Comparison of ENCODE assay signal across 9 cellular contexts in genomic region chr14:22588419-22589095, GRCh38. TPM values are rescaled to one million over a fixed set of nuclear protein-coding genes. Genes with fewer than 3 reads are reported as not detected.
A peak's percentile ranks its signal among the peaks of the same experiment; 100 is the strongest.
DNase-seq lines count a peak whose midpoint lies in the region; ATAC-seq and TF ChIP-seq lines count a peak whose summit lies in the region.
"Had no signal": no experiment of that assay in that cellular context is flagged by ENCODE, and none has a peak within 500 bp of the region (broad histone marks: within the 10 kb centered on the region; RNA-seq: fewer than 3 reads in every experiment).

No MANE protein-coding gene starts in this region.

- POLR2A ChIA-PET in PC-9 (lab: Charles Lee; ENCODE audit: unreplicated experiment): interaction anchor here (0.5 to 2.1 kb wide), 7 partner anchors 10 to 312 kb away, joined by 3 to 13 read pairs (median 5); partner anchors contain the start of gene ABHD4

- no peaks in the 10 kb centered on the region for H3K27me3 ChIP-seq in PC-9 (ENCODE audit: insufficient read depth, low read depth)
- no peaks in the 10 kb centered on the region for H3K27me3 ChIP-seq in psoas muscle (ENCODE audit: insufficient read depth in 3 of 3, low read length in 2 of 3)

- peak overlapping the region; percentile 86 for H2AFZ ChIP-seq in PC-9

- CTCF ChIA-PET in PC-9 (lab: Charles Lee): interaction anchor here (0.9 to 1.4 kb wide), 5 partner anchors 13 to 480 kb away, joined by 3 to 5 read pairs (median 4); no protein-coding TSS in a partner anchor

- DNase-seq in GM12865 (ENCODE audit: low read depth) (peak; percentile 19), PC-9 (no peak), epithelial cell of proximal tubule (ENCODE audit: low read depth) (no peak), psoas muscle (no peak), SIG-M5 treated with dmso at 0.1 percent for 504 hours (lab: John Stamatoyannopoulos, UW; ENCODE audit: unreplicated experiment) (no peak), AML-193 (lab: John Stamatoyannopoulos, UW) (no peak), SW 1271 (lab: John Stamatoyannopoulos, UW) (no peak), DMS79 (lab: John Stamatoyannopoulos, UW) (no peak)

- TF ChIP-seq CTCF in GM12865 (IDR thresholded peaks at IDR 0.05; ENCODE audit: insufficient read depth, low read depth, low read length, missing control alignments) (no peak), PC-9 (conservative IDR thresholded peaks at IDR 0.05) (no peak), epithelial cell of proximal tubule (conservative IDR thresholded peaks at IDR 0.05; ENCODE audit: low read depth, low read length) (no peak), psoas muscle (IDR thresholded peaks at IDR 0.05) (no peak)

- H3F3A ChIP-seq in PC-9 (ENCODE audit: insufficient read depth, low read depth): peaks cover 10% of the 10 kb centered on the region; the same call in 1 of the 2 replicates

- H3K4me3 ChIP-seq in GM12865 (ENCODE audit: low read depth, low read length) (peak overlapping the region; percentile 99), PC-9 (peak overlapping the region; percentile 87), epithelial cell of proximal tubule (ENCODE audit: low read depth, low read length) (peak overlapping the region; percentile 76), psoas muscle (peak overlapping the region; percentile 80)

- intact Hi-C loops in PC-9 (cut with micrococcal nuclease; ENCODE audit: unreplicated experiment) (loop anchor here (1.0 kb wide), 1 partner anchor 26 kb away; no protein-coding TSS in a partner anchor), psoas muscle (cut with DNase I) (no loop called here)

- TSS peak; percentile 68 for BruUV-seq in PC-9 (replicated peaks; lab: Mats Ljungman, UMichigan)

- no peak for ATAC-seq in psoas muscle

- H3K79me2 ChIP-seq in PC-9 (ENCODE audit: low read depth): peaks cover 54% of the 10 kb centered on the region

- peak overlapping the region; percentile 59 for H3K27ac ChIP-seq in PC-9
- H3K27ac ChIP-seq in psoas muscle: peak overlapping the region; percentile 94

- H3K9me2 ChIP-seq in PC-9 (ENCODE audit: insufficient read depth): no peaks in the 10 kb centered on the region

- H3K9me3 ChIP-seq in PC-9 (ENCODE audit: insufficient read depth, low read depth): no peaks in the 10 kb centered on the region
- no peaks in the 10 kb centered on the region for H3K9me3 ChIP-seq in psoas muscle

- H3K36me3 ChIP-seq in PC-9 (ENCODE audit: low read depth) (peaks cover 5% of the 10 kb centered on the region; the same call in 1 of the 2 replicates), psoas muscle (ENCODE audit: insufficient read depth in 1 of 2, low read depth in 1 of 2) (peaks cover 0 to 10% of the 10 kb centered on the region in 2 donors)

- 2 to 3% (median 2%) methylated on average over 17 of the region's 17 CpGs for WGBS in psoas muscle, 3 donors

- H3K4me1 ChIP-seq in PC-9 (replicated peaks; ENCODE audit: insufficient read depth) (peaks cover 27% of the 10 kb centered on the region), psoas muscle (peaks cover 50% of the 10 kb centered on the region)

- H3K4me2 ChIP-seq in PC-9: peak overlapping the region; percentile 90

- no peaks in the 10 kb centered on the region; the same call in 1 of the 2 replicates for H4K20me1 ChIP-seq in PC-9 (ENCODE audit: insufficient read depth)

RNA-seq across cellular contexts. Expression of gene DAD1, which starts 0.5 kb away (rescaled TPM):
- 129 and 155 TPM in 2 replicates for total RNA-seq in PC-9 (2021)
- 330 and 389 TPM in 2 replicates for total RNA-seq in epithelial cell of proximal tubule
- total RNA-seq in psoas muscle: 100 to 1,000 TPM in 3 of 4 donors, 10 to 100 TPM in 1; 77.8 to 118 (median 106) TPM
- 100 to 1,000 TPM; 201 to 277 (median 262) TPM for polyA plus RNA-seq in psoas muscle

RNA-seq across cellular contexts. Expression of gene ABHD4, which starts 9.5 kb away (rescaled TPM):
- total RNA-seq in PC-9 (2021) (62.1 and 83.2 TPM in 2 replicates), epithelial cell of proximal tubule (10.3 and 10.7 TPM in 2 replicates), psoas muscle (10 to 100 TPM; 15.6 to 37.2 (median 25.4) TPM)
- 10 to 100 TPM in 2 of 3 donors, 1 to 10 TPM in 1; 6.1 to 64.0 (median 26.4) TPM for polyA plus RNA-seq in psoas muscle

RNA-seq across cellular contexts. Expression of gene OR6J1, which starts 55.6 kb away (rescaled TPM):
- total RNA-seq in PC-9 (2021): 0.11 TPM in 1 of 2 replicates, not detected in the other
- total RNA-seq in epithelial cell of proximal tubule: not detected in 2 replicates
- not detected for total RNA-seq in psoas muscle
- polyA plus RNA-seq in psoas muscle: not detected
- total RNA-seq: LHCN-M2 had no signal
